In genomic region chr20:32052792-32053362, GRCh38 we compare ENCODE assay signal across 10 cellular contexts. TPM values are rescaled to one million over a fixed set of nuclear protein-coding genes. Genes with fewer than 3 reads are reported as not detected.
DNase-seq lines count a peak whose midpoint lies in the region; ATAC-seq lines count a peak whose summit lies in the region.
"Had no signal": no experiment of that assay in that cellular context is flagged by ENCODE, and none has a peak within 500 bp of the region (broad histone marks: within the 10 kb centered on the region; RNA-seq: fewer than 3 reads in every experiment).

No MANE protein-coding gene starts in this region.

- CTCF ChIA-PET in T-cell (lab: Charles Lee), result no interaction called here

- H3K4me3 Mint-ChIP-seq in T-cell, result peak overlapping the region in 2 of 3 donors; percentile 37 to 82
- H3K4me3 Mint-ChIP-seq in stimulated activated naive CD8-positive, alpha-beta T cell treated with anti-CD3 and anti-CD28 coated beads, Interleukin-15, amount 100 ng/mL, for 72 hours, result peak overlapping the region in 1 of 2 donors; percentile 67

- DNase-seq in NCI-H146 (lab: John Stamatoyannopoulos, UW), result peak; percentile 46
- DNase-seq in NCI-H146 treated with DMSO at 0.1 percent for 48 hours (lab: John Stamatoyannopoulos, UW; ENCODE audit: unreplicated experiment), result no peak
- DNase-seq in T-cell, result peak in 3 of 34 experiments; percentile 17 to 51 (median 22)
- peak; percentile 65 for DNase-seq in iPS-NIHi7 (ENCODE audit: extremely low spot score)
- DNase-seq in stimulated activated naive CD8-positive, alpha-beta T cell treated with anti-CD3 and anti-CD28 coated beads, Interleukin-15, amount 100 ng/mL, for 72 hours, result no peak
- no peak for DNase-seq in central memory CD4-positive, alpha-beta T cell
- DNase-seq: SHP77 had no signal

- no peaks in the 10 kb centered on the region for H3K36me3 Mint-ChIP-seq in T-cell

- no peaks in the 10 kb centered on the region for H3K9me3 Mint-ChIP-seq in T-cell
- no peaks in the 10 kb centered on the region for H3K9me3 Mint-ChIP-seq in stimulated activated naive CD8-positive, alpha-beta T cell treated with anti-CD3 and anti-CD28 coated beads, Interleukin-15, amount 100 ng/mL, for 72 hours

- peaks cover 45 to 64% of the 10 kb centered on the region in 2 donors for H3K27me3 Mint-ChIP-seq in T-cell
- peaks cover 75% of the 10 kb centered on the region for H3K27me3 Mint-ChIP-seq in stimulated activated naive CD8-positive, alpha-beta T cell treated with anti-CD3 and anti-CD28 coated beads, Interleukin-15, amount 100 ng/mL, for 72 hours

- no peak overlapping the region for H3K27ac Mint-ChIP-seq in T-cell
- H3K27ac Mint-ChIP-seq in stimulated activated naive CD8-positive, alpha-beta T cell treated with anti-CD3 and anti-CD28 coated beads, Interleukin-15, amount 100 ng/mL, for 72 hours, result no peak overlapping the region

- peaks cover 15 to 23% (median 18%) of the 10 kb centered on the region in 3 donors for H3K4me1 Mint-ChIP-seq in T-cell
- H3K4me1 Mint-ChIP-seq in stimulated activated naive CD8-positive, alpha-beta T cell treated with anti-CD3 and anti-CD28 coated beads, Interleukin-15, amount 100 ng/mL, for 72 hours, result peaks cover 24% of the 10 kb centered on the region

- ATAC-seq in T-cell (replicated peaks in 1 of 4), result no peak
- peak; percentile 15 for ATAC-seq in stimulated activated naive CD8-positive, alpha-beta T cell treated with anti-CD3 and anti-CD28 coated beads, Interleukin-15, amount 100 ng/mL, for 72 hours
- no peak for ATAC-seq in GM19023 (IDR thresholded peaks at IDR 0.05; ENCODE audit: unreplicated experiment)
- ATAC-seq in GM19397 (IDR thresholded peaks at IDR 0.05; ENCODE audit: unreplicated experiment), result no peak

- POLR2A ChIA-PET in T-cell (lab: Charles Lee), result no interaction called here

RNA-seq across cellular contexts. Expression of gene HCK, which starts 0.8 kb away (rescaled TPM):
- 1 to 10 TPM in 1 of 5 donors, under 1 TPM in 4; 0.29 to 1.5 (median 0.73) TPM for total RNA-seq in T-cell
- total RNA-seq: glomerular endothelial cell had no signal

RNA-seq across cellular contexts. Expression of gene CCM2L, which starts 42.6 kb away (rescaled TPM):
- total RNA-seq in T-cell, result not detected

RNA-seq across cellular contexts. Expression of gene TM9SF4, which starts 56.6 kb away (rescaled TPM):
- 10 to 100 TPM; 32.6 to 42.3 (median 38.0) TPM for total RNA-seq in T-cell

Comparison
In these comparisons a context has a peak if more than half of its experiments do, and no peak if none do; other contexts are left out.
1. DNase-seq: peak in NCI-H146 (single experiment) and iPS-NIHi7 (single experiment); none in NCI-H146 treated with DMSO at 0.1 percent for 48 hours (single experiment), stimulated activated naive CD8-positive, alpha-beta T cell treated with anti-CD3 and anti-CD28 coated beads, Interleukin-15, amount 100 ng/mL, for 72 hours (0 of 2) and central memory CD4-positive, alpha-beta T cell (single experiment).